1 cellular context compared by ENCODE assay signal in genomic region chr1:81407463-81407862, GRCh38.
TF ChIP-seq lines count a peak whose summit lies in the region.

No MANE protein-coding gene starts in this region.

TF ChIP-seq in WTC11, 78 proteins besides CTCF, POLR2A, EP300 and RAD21 (continued from another document):
- no peak for TF ChIP-seq AR (CRISPR knock-in tag; IDR thresholded peaks at IDR 0.05)
